1 cellular context compared by ENCODE assay signal in genomic region chr14:73715707-73716106, GRCh38.
TF ChIP-seq lines count a peak whose summit lies in the region.

No MANE protein-coding gene starts in this region.

TF ChIP-seq in endothelial cell of umbilical vein, 7 proteins besides CTCF, POLR2A, EP300 and RAD21:
- TF ChIP-seq POLR2AphosphoS5 (IDR thresholded peaks at IDR 0.05; ENCODE audit: insufficient read depth, low read depth, low read length) (peak; percentile 22), MYC (IDR thresholded peaks at IDR 0.05; ENCODE audit: low read depth, low read length) (no peak), GATA2 (IDR thresholded peaks at IDR 0.05; ENCODE audit: insufficient read depth, insufficient read length, low read depth, low read length) (no peak), FOS (IDR thresholded peaks at IDR 0.05; ENCODE audit: borderline replicate concordance, insufficient read depth, low read length) (no peak), EZH2 (IDR thresholded peaks at IDR 0.05; ENCODE audit: borderline replicate concordance, low read depth, low read length, severe bottlenecking) (no peak), MAX (IDR thresholded peaks at IDR 0.05; ENCODE audit: insufficient read depth, insufficient read length) (no peak)
TF ChIP-seq in endothelial cell of umbilical vein: peak in this region for 1.
